15 cellular contexts compared by ENCODE assay signal in the genomic region with DNA sequence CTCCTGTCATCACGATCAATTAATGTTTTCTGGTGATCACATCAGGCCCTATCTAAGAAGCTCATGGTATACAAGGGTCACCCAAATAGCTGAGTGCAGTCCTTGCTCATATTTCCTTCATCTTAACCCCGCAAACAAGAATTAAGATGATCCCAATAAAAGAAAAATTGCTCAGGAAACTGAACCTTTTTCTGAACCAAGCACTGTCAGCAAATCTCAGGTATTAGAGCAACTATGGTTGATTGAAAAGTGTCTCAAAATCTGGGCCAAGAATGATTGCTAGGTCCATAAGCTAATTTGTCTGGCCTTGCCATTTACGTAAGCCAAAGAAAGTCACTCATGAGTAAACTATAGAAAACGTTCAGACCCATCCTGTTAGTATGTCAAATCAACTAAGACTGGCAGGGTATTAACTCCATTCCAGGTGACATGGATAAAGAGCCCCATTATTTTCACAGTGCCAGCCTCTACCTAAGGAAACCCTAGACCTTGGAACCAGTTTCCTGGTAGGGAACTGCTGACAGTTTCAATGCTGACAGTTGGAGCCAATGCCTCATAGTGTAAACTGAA.
DNase-seq lines count a peak whose midpoint lies in the region; ATAC-seq and TF ChIP-seq lines count a peak whose summit lies in the region.
"Had no signal": no experiment of that assay in that cellular context is flagged by ENCODE, and none has a peak within 500 bp of the region (broad histone marks: within the 10 kb centered on the region; RNA-seq: fewer than 3 reads in every experiment).

No MANE protein-coding gene starts in this region.

- no peaks in the 10 kb centered on the region for H3K27me3 ChIP-seq in dorsolateral prefrontal cortex
- H3K27me3 ChIP-seq in neural cell (ENCODE audit: insufficient read depth, low read depth, low read length) = no peaks in the 10 kb centered on the region
- no peaks in the 10 kb centered on the region for H3K27me3 ChIP-seq in tibial artery
- no peaks in the 10 kb centered on the region for H3K27me3 ChIP-seq in effector memory CD4-positive, alpha-beta T cell (replicated peaks; ENCODE audit: control insufficient read depth, insufficient read depth, low read length, poor library complexity, severe bottlenecking)
- H3K27me3 ChIP-seq in tibial nerve = no peaks in the 10 kb centered on the region

- no peak overlapping the region for H3K4me2 ChIP-seq in neural cell (ENCODE audit: low read length)

- H3K36me3 ChIP-seq in neural cell (ENCODE audit: insufficient read depth, low read length) (no peaks in the 10 kb centered on the region), tibial artery (no peaks in the 10 kb centered on the region), tibial nerve (no peaks in the 10 kb centered on the region)
- no peaks in the 10 kb centered on the region for H3K36me3 ChIP-seq in effector memory CD4-positive, alpha-beta T cell (ENCODE audit: control insufficient read depth, insufficient read depth, low read length)

- intact Hi-C loops in dorsolateral prefrontal cortex (cut with DNase I) (loop anchor here in 1 of 2 donors (5.0 to 10.0 kb wide), 2 partner anchors 94 to 108 kb away; no protein-coding TSS in a partner anchor), tibial artery (cut with DNase I; ENCODE audit: low total_unique reads) (no loop called here)

- peak overlapping the region in 48 of 59 donors; percentile 2 to 88 (median 72) for H3K27ac ChIP-seq in dorsolateral prefrontal cortex
- no peak overlapping the region for H3K27ac ChIP-seq in neural cell (ENCODE audit: low read length)
- H3K27ac ChIP-seq in tibial artery = peak overlapping the region; percentile 75 to 84
- H3K27ac ChIP-seq in effector memory CD4-positive, alpha-beta T cell (ENCODE audit: insufficient read depth, low read length, poor library complexity, severe bottlenecking) = no peak overlapping the region
- H3K27ac ChIP-seq in tibial nerve = no peak overlapping the region

- 83 to 86% methylated on average over 4 of the region's 4 CpGs for WGBS in tibial nerve, 2 donors

- H2AFZ ChIP-seq in neural cell (ENCODE audit: low read depth, low read length) = no peak overlapping the region

- H3K79me2 ChIP-seq in neural cell (replicated peaks; ENCODE audit: insufficient read depth, low read length) = no peaks in the 10 kb centered on the region

- TF ChIP-seq EP300 in neural cell (conservative IDR thresholded peaks at IDR 0.05; ENCODE audit: poor library complexity, severe bottlenecking) (peak; percentile 52), tibial nerve (IDR thresholded peaks at IDR 0.05) (no peak)

- H3K4me3 ChIP-seq in dorsolateral prefrontal cortex (peak overlapping the region in 45 of 59 donors; percentile 0 to 66 (median 47)), neural cell (ENCODE audit: low read length) (no peak overlapping the region), tibial artery (peak overlapping the region in 1 of 2 donors; percentile 53), tibial nerve (no peak overlapping the region)
- no peak overlapping the region for H3K4me3 ChIP-seq in effector memory CD4-positive, alpha-beta T cell (ENCODE audit: insufficient read depth, low read depth, low read length, poor library complexity, severe bottlenecking)

- DNase-seq in DMS79 treated with DMSO at 0.1 percent for 48 hours (lab: John Stamatoyannopoulos, UW) = peak; percentile 4
- no peak for DNase-seq in DMS79 (lab: John Stamatoyannopoulos, UW)
- DNase-seq in dorsolateral prefrontal cortex = no peak
- DNase-seq in tibial artery = no peak
- no peak for DNase-seq in effector memory CD4-positive, alpha-beta T cell
- no peak for DNase-seq in tibial nerve (ENCODE audit: low spot score in 2 of 2)
- DNase-seq: Caco-2, MV-4-11, NCI-H146, NCI-H345, NCI-H69, PC-3 had no signal

- TF ChIP-seq CTCF in dorsolateral prefrontal cortex (IDR thresholded peaks at IDR 0.05 in 54 of 56, conservative IDR thresholded peaks at IDR 0.05 in 2 of 56; ENCODE audit: low read depth in 1 of 56, partially characterized antibody in 56 of 56) (no peak), neural cell (IDR thresholded peaks at IDR 0.05; ENCODE audit: poor library complexity, severe bottlenecking) (no peak), tibial artery (IDR thresholded peaks at IDR 0.05) (no peak), tibial nerve (IDR thresholded peaks at IDR 0.05) (no peak)

- TF ChIP-seq RAD21 in neural cell (conservative IDR thresholded peaks at IDR 0.05) = no peak

- TF ChIP-seq POLR2A in tibial nerve (IDR thresholded peaks at IDR 0.05) = no peak

- peaks cover 0 to 58% (median 22%) of the 10 kb centered on the region in 4 donors for H3K4me1 ChIP-seq in tibial artery
- no peaks in the 10 kb centered on the region for H3K4me1 ChIP-seq in effector memory CD4-positive, alpha-beta T cell (ENCODE audit: control insufficient read depth, insufficient read depth, low read length, poor library complexity, severe bottlenecking)
- H3K4me1 ChIP-seq in tibial nerve = no peaks in the 10 kb centered on the region

- no peaks in the 10 kb centered on the region for H3F3A ChIP-seq in neural cell (ENCODE audit: insufficient read depth, low read length, poor library complexity, severe bottlenecking)

- no peak overlapping the region for H3K9ac ChIP-seq in neural cell (ENCODE audit: low read length)

- H3K9me3 ChIP-seq in neural cell (ENCODE audit: low read length) (no peaks in the 10 kb centered on the region), tibial artery (no peaks in the 10 kb centered on the region), tibial nerve (no peaks in the 10 kb centered on the region)
- no peaks in the 10 kb centered on the region for H3K9me3 ChIP-seq in effector memory CD4-positive, alpha-beta T cell (ENCODE audit: control insufficient read depth, low read length)
- H3K9me3 ChIP-seq: Caco-2 had no signal

- ATAC-seq in HG03159 (IDR thresholded peaks at IDR 0.05; ENCODE audit: unreplicated experiment) = no peak
- ATAC-seq: HCT116, PC-3 had no signal

- H3K9me2 ChIP-seq in neural cell (ENCODE audit: insufficient read depth, low read length) = no peaks in the 10 kb centered on the region

- H4K20me1 ChIP-seq in neural cell (ENCODE audit: insufficient read depth) = no peaks in the 10 kb centered on the region

TF ChIP-seq in neural cell, 6 proteins besides CTCF, POLR2A, EP300 and RAD21:
- TF ChIP-seq REST (IDR thresholded peaks at IDR 0.05; ENCODE audit: borderline replicate concordance) = no peak

Comparison
In these comparisons a context has a peak if more than half of its experiments do, and no peak if none do; other contexts are left out.
1. H3K27ac ChIP-seq: peak in dorsolateral prefrontal cortex (48 of 59) and tibial artery (2 of 2); none in neural cell (single experiment), effector memory CD4-positive, alpha-beta T cell (single experiment) and tibial nerve (0 of 4).
2. H3K4me3 ChIP-seq: peak in dorsolateral prefrontal cortex (45 of 59); none in neural cell (single experiment), effector memory CD4-positive, alpha-beta T cell (single experiment) and tibial nerve (0 of 4).